In the genomic region with DNA sequence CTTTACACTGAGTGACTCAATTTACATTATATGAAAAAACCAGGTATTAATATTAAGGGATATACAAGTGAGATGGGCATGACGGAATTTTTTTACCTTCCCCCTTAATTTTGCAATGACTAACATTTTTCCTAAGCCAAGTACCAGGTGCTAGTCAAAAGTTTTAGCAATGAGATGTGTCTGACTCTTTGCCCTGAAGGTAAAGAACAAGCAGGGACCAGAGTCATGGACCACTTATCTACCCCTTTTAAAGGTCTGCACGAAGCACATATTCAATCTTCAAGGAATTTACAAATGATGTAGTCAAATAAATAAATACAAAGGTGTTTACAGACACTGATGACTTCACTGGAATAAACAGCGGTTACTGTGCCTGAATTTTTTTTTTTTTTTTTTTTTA, we compare ENCODE assay signal across 12 cellular contexts. TPM values are rescaled to one million over a fixed set of nuclear protein-coding genes. Genes with fewer than 3 reads are reported as not detected.
DNase-seq lines count a peak whose midpoint lies in the region; ATAC-seq lines count a peak whose summit lies in the region.
"Had no signal": no experiment of that assay in that cellular context is flagged by ENCODE, and none has a peak within 500 bp of the region (broad histone marks: within the 10 kb centered on the region; RNA-seq: fewer than 3 reads in every experiment).

No MANE protein-coding gene starts in this region.

- H3K4me1 Mint-ChIP-seq in CD4-positive, alpha-beta memory T cell: peaks cover 23 to 41% (median 32%) of the 10 kb centered on the region in 4 donors
- peaks cover 14% of the 10 kb centered on the region for H3K4me1 Mint-ChIP-seq in activated naive CD8-positive, alpha-beta T cell treated with anti-CD3 and anti-CD28 coated beads for 36 hours

- no CpG with 5 or more reads among the region's 3 CpGs for WGBS in mesodermal cell (ENCODE audit: insufficient coverage in 2 of 2), 2 experiments

- H3K27me3 Mint-ChIP-seq in CD4-positive, alpha-beta memory T cell: peaks cover 2 to 4% of the 10 kb centered on the region in 2 donors
- peaks cover 13% of the 10 kb centered on the region for H3K27me3 Mint-ChIP-seq in activated naive CD8-positive, alpha-beta T cell treated with anti-CD3 and anti-CD28 coated beads for 36 hours

- H3K36me3 Mint-ChIP-seq in CD4-positive, alpha-beta memory T cell: peaks cover 17 to 25% of the 10 kb centered on the region in 2 donors
- H3K36me3 Mint-ChIP-seq in activated naive CD8-positive, alpha-beta T cell treated with anti-CD3 and anti-CD28 coated beads for 36 hours: peaks cover 54% of the 10 kb centered on the region

- peaks cover 3 to 23% (median 11%) of the 10 kb centered on the region in 8 donors for H3K9me3 Mint-ChIP-seq in CD4-positive, alpha-beta memory T cell
- H3K9me3 Mint-ChIP-seq in activated naive CD8-positive, alpha-beta T cell treated with anti-CD3 and anti-CD28 coated beads for 36 hours: peaks cover 19% of the 10 kb centered on the region

- POLR2A ChIA-PET in CD4-positive, alpha-beta memory T cell (lab: Charles Lee; ENCODE audit: partially characterized antibody): interaction anchor here (1.7 to 3.3 kb wide), 2 partner anchors 12 to 16 kb away, joined by 5 to 38 read pairs; no protein-coding TSS in a partner anchor

- H3K36me3 ChIP-seq in CD4-positive, alpha-beta memory T cell (ENCODE audit: insufficient read depth, low read length): no peaks in the 10 kb centered on the region
- peaks cover 38% of the 10 kb centered on the region for H3K36me3 ChIP-seq in HUES6 (ENCODE audit: control insufficient read depth, insufficient read depth, low read length)
- peaks cover 42% of the 10 kb centered on the region for H3K36me3 ChIP-seq in mesodermal cell (ENCODE audit: control insufficient read depth, insufficient read depth, low read length)

- H3K27me3 ChIP-seq in CD4-positive, alpha-beta memory T cell (ENCODE audit: insufficient read depth, low read length): no peaks in the 10 kb centered on the region
- no peaks in the 10 kb centered on the region for H3K27me3 ChIP-seq in HUES6 (ENCODE audit: control insufficient read depth, insufficient read depth, low read length)

- H3K9me3 ChIP-seq in CD4-positive, alpha-beta memory T cell (ENCODE audit: control insufficient read depth in 1 of 2, low read length in 2 of 2): peaks cover 0 to 4% of the 10 kb centered on the region in 2 donors
- peaks cover 29% of the 10 kb centered on the region for H3K9me3 ChIP-seq in HUES6 (ENCODE audit: control insufficient read depth, insufficient read depth, low read depth, low read length)
- peaks cover 21% of the 10 kb centered on the region for H3K9me3 ChIP-seq in mesodermal cell (ENCODE audit: control insufficient read depth, low read length)

- no peak overlapping the region for H3K4me3 ChIP-seq in CD4-positive, alpha-beta memory T cell (ENCODE audit: low read length in 2 of 2)
- H3K4me3 ChIP-seq in HUES6 (ENCODE audit: low read depth, low read length) (peak overlapping the region; percentile 37; the same call in 1 of the 2 replicates), mesodermal cell (ENCODE audit: extremely low read depth, insufficient read depth, low read length, poor library complexity, severe bottlenecking) (peak overlapping the region; percentile 61)

- peaks cover 11% of the 10 kb centered on the region for H3K4me1 ChIP-seq in CD4-positive, alpha-beta memory T cell (ENCODE audit: insufficient read depth, low read length)
- H3K4me1 ChIP-seq in HUES6 (ENCODE audit: control insufficient read depth, insufficient read depth, low read length) (no peaks in the 10 kb centered on the region), mesodermal cell (ENCODE audit: control insufficient read depth, insufficient read depth, low read length, poor library complexity, severe bottlenecking) (no peaks in the 10 kb centered on the region)

- no peak for ATAC-seq in HG02623 (IDR thresholded peaks at IDR 0.05; ENCODE audit: unreplicated experiment)

- intact Hi-C loops in CD4-positive, alpha-beta memory T cell (cut with micrococcal nuclease): loop anchor here (5.0 kb wide), 1 partner anchor 411 kb away; no protein-coding TSS in a partner anchor

- peak overlapping the region in 5 of 7 donors; percentile 26 to 98 (median 44) for H3K27ac Mint-ChIP-seq in CD4-positive, alpha-beta memory T cell
- peak overlapping the region; percentile 12 for H3K27ac Mint-ChIP-seq in activated naive CD8-positive, alpha-beta T cell treated with anti-CD3 and anti-CD28 coated beads for 36 hours

- H3K4me3 Mint-ChIP-seq in CD4-positive, alpha-beta memory T cell: peak overlapping the region in 7 of 8 donors; percentile 17 to 88 (median 42)
- peak overlapping the region; percentile 96 for H3K4me3 Mint-ChIP-seq in activated naive CD8-positive, alpha-beta T cell treated with anti-CD3 and anti-CD28 coated beads for 36 hours

- CTCF ChIA-PET in CD4-positive, alpha-beta memory T cell (lab: Charles Lee; ENCODE audit: partially characterized antibody): interaction anchor here (0.7 kb wide), 1 partner anchor 18 kb away, joined by 3 read pairs; no protein-coding TSS in a partner anchor

- DNase-seq in CD4-positive, alpha-beta memory T cell: no peak
- no peak for DNase-seq in activated naive CD8-positive, alpha-beta T cell treated with anti-CD3 and anti-CD28 coated beads for 36 hours
- no peak for DNase-seq in NOMO-1 treated with DMSO at 0.1 percent for 48 hours (lab: John Stamatoyannopoulos, UW; ENCODE audit: unreplicated experiment)
- DNase-seq in effector CD8-positive, alpha-beta T cell (lab: John Stamatoyannopoulos, UW): no peak
- DNase-seq in T1000 (lab: John Stamatoyannopoulos, UW): no peak
- DNase-seq: glutamatergic neuron; stimulated activated CD8-positive, alpha-beta memory T cell treated with anti-CD3 and anti-CD28 coated beads, Interleukin-4, amount 100 ng/mL, for 48 hours had no signal

- no peak overlapping the region for H3K9ac ChIP-seq in HUES6 (ENCODE audit: low read length)

- H3K27ac ChIP-seq in CD4-positive, alpha-beta memory T cell (ENCODE audit: low read depth, low read length): no peak overlapping the region
- no peak overlapping the region for H3K27ac ChIP-seq in HUES6 (ENCODE audit: low read depth, low read length)
- H3K27ac ChIP-seq in mesodermal cell (ENCODE audit: low read depth, low read length, severe bottlenecking): no peak overlapping the region

RNA-seq across cellular contexts. Expression of a gene that starts 1.4 kb away (rescaled TPM):
- total RNA-seq in CD4-positive, alpha-beta memory T cell: 10 to 100 TPM; 28.3 to 28.7 TPM
- 100 to 1,000 TPM in 1 of 2 donors, 10 to 100 TPM in 1; 82.4 to 172 TPM for polyA plus RNA-seq in CD4-positive, alpha-beta memory T cell
- 100 to 1,000 TPM; 163 to 168 TPM for total RNA-seq in activated naive CD8-positive, alpha-beta T cell treated with anti-CD3 and anti-CD28 coated beads for 36 hours
- 169 TPM for polyA plus RNA-seq in mesodermal cell (2013, experiment 1 of 2)
- 190 TPM for polyA plus RNA-seq in mesodermal cell (2013, experiment 2 of 2)

RNA-seq across cellular contexts. Expression of a gene that starts 13.6 kb away (rescaled TPM):
- under 1 TPM; 0.09 to 0.17 TPM for total RNA-seq in CD4-positive, alpha-beta memory T cell
- polyA plus RNA-seq in CD4-positive, alpha-beta memory T cell: under 1 TPM in 1 of 2 donors, not detected in 1; 0.04 TPM
- under 1 TPM in 1 of 2 experiments, not detected in 1; 0.08 TPM for total RNA-seq in activated naive CD8-positive, alpha-beta T cell treated with anti-CD3 and anti-CD28 coated beads for 36 hours
- polyA plus RNA-seq in mesodermal cell (2013, experiment 1 of 2): 0.04 TPM
- polyA plus RNA-seq in mesodermal cell (2013, experiment 2 of 2): 0.05 TPM
- total RNA-seq: M059J, NCI-H460 had no signal

Comparison
In these comparisons a context has a peak if more than half of its experiments do, and no peak if none do; other contexts are left out.
1. H3K4me3 ChIP-seq: peak in HUES6 (single experiment) and mesodermal cell (single experiment); none in CD4-positive, alpha-beta memory T cell (0 of 2).
2. RNA of a gene that starts 1.4 kb away (total RNA-seq): 163 to 168 TPM in activated naive CD8-positive, alpha-beta T cell treated with anti-CD3 and anti-CD28 coated beads for 36 hours; 28.3 to 28.7 TPM in CD4-positive, alpha-beta memory T cell; every median in the first group is over 4 times any median in the second.